Comparison of ENCODE assay signal across 8 cellular contexts in the genomic region with DNA sequence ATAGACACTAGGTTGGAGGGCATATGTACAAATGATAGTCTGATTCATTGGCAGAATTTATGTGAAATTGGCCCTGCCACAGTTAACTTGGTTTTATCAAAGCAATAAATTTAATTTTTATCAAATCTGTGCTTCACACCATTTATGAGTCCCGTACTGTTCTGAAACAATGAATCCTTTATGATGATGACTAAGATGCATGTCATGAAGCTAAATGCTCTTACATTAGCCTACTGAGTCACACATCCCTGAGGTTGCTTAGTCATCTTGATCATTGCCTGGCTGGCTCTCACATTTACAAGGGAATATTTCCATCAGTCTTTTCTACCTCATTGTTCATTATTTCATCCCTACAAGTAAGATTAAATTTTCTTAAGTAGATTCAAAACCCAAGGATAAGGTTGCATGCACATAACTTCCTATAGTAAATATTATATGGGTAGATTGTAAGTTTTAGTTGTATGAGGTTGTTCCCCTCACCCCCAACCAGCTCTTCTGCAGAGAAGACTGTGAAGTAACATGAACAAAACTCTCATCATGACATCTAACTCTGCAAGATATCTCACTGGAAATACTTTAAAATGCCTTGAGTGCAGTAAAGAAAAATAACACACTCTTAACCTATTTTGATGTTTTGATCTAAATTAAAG.
A peak's percentile ranks its signal among the peaks of the same experiment; 100 is the strongest.
DNase-seq lines count a peak whose midpoint lies in the region; ATAC-seq, FAIRE-seq and TF ChIP-seq lines count a peak whose summit lies in the region.

No MANE protein-coding gene starts in this region.

- no peak for ATAC-seq in GM18511 (IDR thresholded peaks at IDR 0.05; ENCODE audit: unreplicated experiment)

- intact Hi-C loops in posterior cingulate gyrus (cut with DNase I) = no loop called here

- H3K27me3 Mint-ChIP-seq in neural crest cell (ENCODE audit: low read depth) = no peaks in the 10 kb centered on the region

- TF ChIP-seq CTCF in neural crest cell (conservative IDR thresholded peaks at IDR 0.05) (no peak), D721Med (IDR thresholded peaks at IDR 0.05; ENCODE audit: insufficient read depth, missing control alignments) (no peak)

- H3K36me3 Mint-ChIP-seq in neural crest cell (ENCODE audit: low read depth) = peaks cover 15% of the 10 kb centered on the region

- H3K4me3 Mint-ChIP-seq in neural crest cell = no peak overlapping the region

- peak overlapping the region; percentile 28 for H3K27ac Mint-ChIP-seq in neural crest cell (ENCODE audit: unreplicated experiment)

- peaks cover 13% of the 10 kb centered on the region for H3K4me1 Mint-ChIP-seq in neural crest cell

- FAIRE-seq in D721Med (lab: Jason Lieb, UNC) = no peak

- peak; percentile 3 for DNase-seq in DMS53 treated with DMSO at 0.1 percent for 48 hours (lab: John Stamatoyannopoulos, UW; ENCODE audit: unreplicated experiment)
- DNase-seq in NCI-H226 = peak; percentile 94
- DNase-seq in dermis blood vessel endothelial cell = peak; percentile 91
- no peak for DNase-seq in neural crest cell (ENCODE audit: low read depth, low spot score)
- DNase-seq in posterior cingulate gyrus = no peak
- DNase-seq in D721Med (ENCODE audit: insufficient read length, low spot score) = no peak
- no peak for DNase-seq in NCI-H1417 (lab: John Stamatoyannopoulos, UW)

- peaks cover 7% of the 10 kb centered on the region for H3K9me3 Mint-ChIP-seq in neural crest cell

Comparison
In these comparisons a context has a peak if more than half of its experiments do, and no peak if none do; other contexts are left out.
1. DNase-seq: peak in DMS53 treated with DMSO at 0.1 percent for 48 hours (single experiment), NCI-H226 (single experiment) and dermis blood vessel endothelial cell (single experiment); none in neural crest cell (single experiment), posterior cingulate gyrus (0 of 10), D721Med (single experiment) and NCI-H1417 (0 of 3).